Comparison of ENCODE assay signal across 1 cellular context in genomic region chrX:154348114-154348531, GRCh38.
TF ChIP-seq lines count a peak whose summit lies in the region.

No MANE protein-coding gene starts in this region.

TF ChIP-seq in IMR-90, 13 proteins besides CTCF, POLR2A, EP300 and RAD21:
- TF ChIP-seq ELK1 (IDR thresholded peaks at IDR 0.05; ENCODE audit: borderline replicate concordance, low read depth, low read length) = no peak
- TF ChIP-seq BHLHE40 (IDR thresholded peaks at IDR 0.05; ENCODE audit: low read depth, low read length) = no peak
- no peak for TF ChIP-seq FOS (IDR thresholded peaks at IDR 0.05; ENCODE audit: low read depth, low read length)
- no peak for TF ChIP-seq RFX5 (IDR thresholded peaks at IDR 0.05; ENCODE audit: low read depth, low read length)
- TF ChIP-seq RCOR1 (IDR thresholded peaks at IDR 0.05; ENCODE audit: insufficient replicate concordance, low read length) = no peak
- TF ChIP-seq CHD1 (IDR thresholded peaks at IDR 0.05; ENCODE audit: low read depth, low read length) = no peak
- TF ChIP-seq CEBPB (IDR thresholded peaks at IDR 0.05; ENCODE audit: low read depth, low read length) = no peak
- TF ChIP-seq MAZ (IDR thresholded peaks at IDR 0.05; ENCODE audit: borderline replicate concordance, low read depth, low read length) = no peak
- TF ChIP-seq MXI1 (IDR thresholded peaks at IDR 0.05; ENCODE audit: borderline replicate concordance, low read depth, low read length) = no peak
- TF ChIP-seq SMC3 (IDR thresholded peaks at IDR 0.05; ENCODE audit: low read depth, low read length) = no peak
TF ChIP-seq in IMR-90: peak in this region for 0.
